Comparison of ENCODE assay signal across 8 cellular contexts in the genomic region with DNA sequence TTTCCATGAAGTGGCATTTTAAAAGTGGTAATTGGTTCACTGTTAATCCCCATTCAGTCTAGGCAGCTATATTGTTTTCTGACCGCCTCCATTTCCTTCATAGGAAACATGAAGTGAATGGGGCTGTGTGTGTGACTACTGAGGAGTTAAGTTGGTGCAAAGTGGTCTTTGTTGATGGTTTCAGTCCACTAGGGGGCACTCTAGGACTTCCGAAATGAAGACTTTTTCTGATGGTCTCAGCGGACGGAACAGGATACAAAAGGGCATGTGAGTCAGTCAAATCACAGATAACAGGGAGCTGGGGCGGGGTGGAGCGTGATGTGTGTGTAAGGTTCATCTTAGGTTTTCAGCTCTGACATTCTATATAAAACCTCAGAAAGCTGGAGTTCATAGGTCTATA.
DNase-seq lines count a peak whose midpoint lies in the region; ATAC-seq, FAIRE-seq and TF ChIP-seq lines count a peak whose summit lies in the region.

No MANE protein-coding gene starts in this region.

- H3K9me3 ChIP-seq in body of pancreas: no peaks in the 10 kb centered on the region

- FAIRE-seq in GM19239 (lab: Jason Lieb, UNC): peak; percentile 89
- FAIRE-seq in TTC549 (lab: Jason Lieb, UNC): peak; percentile 72

- peaks cover 11% of the 10 kb centered on the region for H3K4me1 ChIP-seq in body of pancreas

- no peaks in the 10 kb centered on the region for H3K27me3 ChIP-seq in body of pancreas

- peak in 6 of 7 experiments; percentile 16 to 42 (median 32) for TF ChIP-seq CTCF in body of pancreas (IDR thresholded peaks at IDR 0.05)

- 13 to 22% methylated on average over 6 of the region's 6 CpGs for WGBS in body of pancreas, 2 donors

- ATAC-seq in body of pancreas (no peak), HG03108 (IDR thresholded peaks at IDR 0.05; ENCODE audit: unreplicated experiment) (no peak)

- H3K4me3 ChIP-seq in body of pancreas: no peak overlapping the region

- no peak for TF ChIP-seq POLR2A in body of pancreas (IDR thresholded peaks at IDR 0.05)

- no peaks in the 10 kb centered on the region for H3K36me3 ChIP-seq in body of pancreas (replicated peaks in 1 of 2; ENCODE audit: insufficient read depth in 1 of 2, low read depth in 2 of 2)

- DNase-seq in AML-193 (lab: John Stamatoyannopoulos, UW) (peak; percentile 70 to 76), GM19239 (ENCODE audit: insufficient read length, low spot score) (peak; percentile 15), NCI-H1105 treated with DMSO at 0.1 percent for 48 hours (lab: John Stamatoyannopoulos, UW) (peak; percentile 55), body of pancreas (peak; percentile 34 to 70 (median 40)), kidney tubule cell (ENCODE audit: low spot score) (peak; percentile 82)
- DNase-seq in stimulated activated CD4-positive, alpha-beta T cell treated with anti-CD3 and anti-CD28 coated beads, TNF-alpha, amount 100 ng/mL, for 4 hours (ENCODE audit: low read depth in 3 of 3): peak in 2 of 3 experiments; percentile 53 to 74

- intact Hi-C loops in body of pancreas (cut with DNase I): no loop called here

- no peak overlapping the region for H3K27ac ChIP-seq in body of pancreas

Comparison
In these comparisons a context has a peak if more than half of its experiments do, and no peak if none do; other contexts are left out.
1. DNase-seq: peak in every context shown above with its lines; median percentile 82 in kidney tubule cell; 73 in AML-193; 64 in stimulated activated CD4-positive, alpha-beta T cell treated with anti-CD3 and anti-CD28 coated beads, TNF-alpha, amount 100 ng/mL, for 4 hours; 55 in NCI-H1105 treated with DMSO at 0.1 percent for 48 hours; 40 in body of pancreas; 15 in GM19239.